In genomic region chr7:141161550-141161949, GRCh38 we compare ENCODE assay signal across 13 cellular contexts.
DNase-seq lines count a peak whose midpoint lies in the region; ATAC-seq and TF ChIP-seq lines count a peak whose summit lies in the region.
"Had no signal": no experiment of that assay in that cellular context is flagged by ENCODE, and none has a peak within 500 bp of the region (broad histone marks: within the 10 kb centered on the region; RNA-seq: fewer than 3 reads in every experiment).

No MANE protein-coding gene starts in this region.

- intact Hi-C loops in mammary epithelial cell (cut with micrococcal nuclease) (no loop called here), MCF 10A (cut with micrococcal nuclease) (no loop called here), esophagus muscularis mucosa (cut with DNase I) (no loop called here), esophagus squamous epithelium (cut with DNase I) (no loop called here)

- H4K20me1 ChIP-seq in mammary epithelial cell (ENCODE audit: insufficient read depth, low read length), result no peaks in the 10 kb centered on the region
- no peaks in the 10 kb centered on the region for H4K20me1 ChIP-seq in GM23248 (ENCODE audit: insufficient read depth)
- H4K20me1 ChIP-seq: BLaER1 had no signal

- no peaks in the 10 kb centered on the region for H3K9me2 ChIP-seq in GM23248 (ENCODE audit: insufficient read depth)

- peaks cover 24% of the 10 kb centered on the region for H3K9me3 Mint-ChIP-seq in MCF 10A (ENCODE audit: unreplicated experiment)
- peaks cover 11% of the 10 kb centered on the region for H3K9me3 Mint-ChIP-seq in WTC11
- peaks cover 4% of the 10 kb centered on the region for H3K9me3 Mint-ChIP-seq in stimulated activated memory B cell treated with anti-CD40 and anti-IgM and Interleukin-4, amounts not matched to agents 10 μg/mL and 1 μg/mL and 100 μg/mL, for 72 hours

- dilution Hi-C loops in mammary epithelial cell (cut with HindIII; ENCODE audit: low sequenced_read_pairs), result no loop called here

- no peak for DNase-seq in mammary epithelial cell
- DNase-seq in MCF 10A (ENCODE audit: unreplicated experiment), result no peak
- DNase-seq in WTC11 (ENCODE audit: low spot score), result no peak
- DNase-seq in esophagus muscularis mucosa (ENCODE audit: extremely low spot score), result peak; percentile 50
- no peak for DNase-seq in esophagus squamous epithelium (lab: John Stamatoyannopoulos, UW)
- DNase-seq in GM23248, result no peak
- DNase-seq in coronary artery (ENCODE audit: low spot score), result no peak
- DNase-seq: 8988T; AML-193; Caco-2; CD8-positive, alpha-beta memory T cell had no signal

- 95% methylated on average over 2 of the region's 3 CpGs for WGBS in mammary epithelial cell (ENCODE audit: low coverage, missing lambda C conversion rate)
- WGBS in esophagus muscularis mucosa, result 92% methylated on average over 3 of the region's 3 CpGs
- 91 to 92% methylated on average over 3 of the region's 3 CpGs for WGBS in esophagus squamous epithelium, 2 donors
- WGBS in GM23248 (ENCODE audit: low coverage in 1 of 2, low lambda C conversion rate in 2 of 2, missing lambda C conversion rate in 2 of 2), 2 experiments, result 22 to 38% methylated on average over 3 of the region's 3 CpGs

- H3K4me1 ChIP-seq in mammary epithelial cell (ENCODE audit: insufficient read depth, low read length) (peaks cover 23% of the 10 kb centered on the region), esophagus muscularis mucosa (peaks cover 0 to 6% (median 3%) of the 10 kb centered on the region in 4 donors), esophagus squamous epithelium (peaks cover 0 to 12% (median 0%) of the 10 kb centered on the region in 3 donors), GM23248 (ENCODE audit: insufficient read depth) (peaks cover 3% of the 10 kb centered on the region; the same call in 1 of the 2 replicates)
- H3K4me1 ChIP-seq: Caco-2 had no signal

- POLR2A ChIA-PET in MCF 10A (lab: Yijun Ruan, JAX), result no interaction called here
- POLR2A ChIA-PET in WTC11 (lab: Charles Lee), result no interaction called here

- no peaks in the 10 kb centered on the region for H3K79me2 ChIP-seq in mammary epithelial cell (ENCODE audit: insufficient read depth, low read length)
- H3K79me2 ChIP-seq in GM23248 (ENCODE audit: insufficient read depth), result no peaks in the 10 kb centered on the region

- H3K27ac ChIP-seq in mammary epithelial cell (ENCODE audit: insufficient read depth, low read depth, low read length) (no peak overlapping the region), esophagus muscularis mucosa (replicated peaks in 1 of 4) (no peak overlapping the region), esophagus squamous epithelium (no peak overlapping the region), GM23248 (no peak overlapping the region), coronary artery (no peak overlapping the region)
- H3K27ac ChIP-seq: BLaER1 had no signal

- H3K27me3 ChIP-seq in mammary epithelial cell (ENCODE audit: insufficient read depth, low read length), result no peaks in the 10 kb centered on the region
- H3K27me3 ChIP-seq in esophagus muscularis mucosa, result no peaks in the 10 kb centered on the region
- H3K27me3 ChIP-seq in esophagus squamous epithelium, result no peaks in the 10 kb centered on the region
- H3K27me3 ChIP-seq in GM23248 (replicated peaks; ENCODE audit: insufficient read depth), result no peaks in the 10 kb centered on the region
- H3K27me3 ChIP-seq: BLaER1 had no signal

- H2AFZ ChIP-seq in mammary epithelial cell (ENCODE audit: low read depth, low read length) (peak overlapping the region; percentile 64), GM23248 (no peak overlapping the region)

- H3K36me3 Mint-ChIP-seq in MCF 10A (ENCODE audit: insufficient read depth, unreplicated experiment) (no peaks in the 10 kb centered on the region), WTC11 (peaks cover 11% of the 10 kb centered on the region)
- H3K36me3 Mint-ChIP-seq in stimulated activated memory B cell treated with anti-CD40 and anti-IgM and Interleukin-4, amounts not matched to agents 10 μg/mL and 1 μg/mL and 100 μg/mL, for 72 hours, result no peaks in the 10 kb centered on the region
- H3K36me3 Mint-ChIP-seq: CD8-positive, alpha-beta memory T cell had no signal

- H3K9ac ChIP-seq in mammary epithelial cell (ENCODE audit: insufficient read depth, low read length) (no peak overlapping the region), GM23248 (no peak overlapping the region)
- H3K9ac ChIP-seq: BLaER1 had no signal

- H3K4me2 ChIP-seq in mammary epithelial cell (ENCODE audit: insufficient read depth, low read depth, low read length) (peak overlapping the region; percentile 52), GM23248 (ENCODE audit: unreplicated experiment) (no peak overlapping the region)
- H3K4me2 ChIP-seq: BLaER1 had no signal

- H3K4me3 Mint-ChIP-seq in MCF 10A (ENCODE audit: unreplicated experiment) (no peak overlapping the region), WTC11 (no peak overlapping the region)
- H3K4me3 Mint-ChIP-seq in stimulated activated memory B cell treated with anti-CD40 and anti-IgM and Interleukin-4, amounts not matched to agents 10 μg/mL and 1 μg/mL and 100 μg/mL, for 72 hours, result no peak overlapping the region
- H3K4me3 Mint-ChIP-seq: CD8-positive, alpha-beta memory T cell had no signal

- H3K4me1 Mint-ChIP-seq in MCF 10A (ENCODE audit: insufficient read depth, unreplicated experiment), result peaks cover 6% of the 10 kb centered on the region
- peaks cover 5% of the 10 kb centered on the region for H3K4me1 Mint-ChIP-seq in WTC11
- peaks cover 25% of the 10 kb centered on the region for H3K4me1 Mint-ChIP-seq in stimulated activated memory B cell treated with anti-CD40 and anti-IgM and Interleukin-4, amounts not matched to agents 10 μg/mL and 1 μg/mL and 100 μg/mL, for 72 hours
- H3K4me1 Mint-ChIP-seq: CD8-positive, alpha-beta memory T cell had no signal

- no peaks in the 10 kb centered on the region for H3F3A ChIP-seq in GM23248 (ENCODE audit: insufficient read depth)

- no peak for ATAC-seq in WTC11
- ATAC-seq in stimulated activated memory B cell treated with anti-CD40 and anti-IgM and Interleukin-4, amounts not matched to agents 10 μg/mL and 1 μg/mL and 100 μg/mL, for 72 hours, result peak; percentile 39

- H3K27ac Mint-ChIP-seq in MCF 10A (ENCODE audit: low read depth, unreplicated experiment) (no peak overlapping the region), WTC11 (peak overlapping the region; percentile 5; the same call in 1 of the 2 replicates)
- H3K27ac Mint-ChIP-seq in stimulated activated memory B cell treated with anti-CD40 and anti-IgM and Interleukin-4, amounts not matched to agents 10 μg/mL and 1 μg/mL and 100 μg/mL, for 72 hours, result no peak overlapping the region
- H3K27ac Mint-ChIP-seq: CD8-positive, alpha-beta memory T cell had no signal

- H3K27me3 Mint-ChIP-seq in MCF 10A (ENCODE audit: insufficient read depth, unreplicated experiment) (no peaks in the 10 kb centered on the region), WTC11 (ENCODE audit: low read depth) (no peaks in the 10 kb centered on the region)
- peaks cover 14% of the 10 kb centered on the region for H3K27me3 Mint-ChIP-seq in stimulated activated memory B cell treated with anti-CD40 and anti-IgM and Interleukin-4, amounts not matched to agents 10 μg/mL and 1 μg/mL and 100 μg/mL, for 72 hours

- CTCF ChIA-PET in mammary epithelial cell (lab: Charles Lee; ENCODE audit: low non-redundant PET) (no interaction called here), MCF 10A (lab: Yijun Ruan, JAX) (no interaction called here), WTC11 (lab: Charles Lee) (no interaction called here)

- no TSS peak for BruUV-seq in mammary epithelial cell (replicated peaks; lab: Mats Ljungman, UMichigan)
- BruUV-seq in MCF 10A (replicated peaks; lab: Mats Ljungman, UMichigan), result no TSS peak

- in situ Hi-C loops in mammary epithelial cell (cut with MboI; ENCODE audit: low sequenced_read_pairs in 2 of 2), result no loop called here
- in situ Hi-C loops in GM23248 (cut with MboI), result no loop called here

- TF ChIP-seq EP300 in esophagus muscularis mucosa (IDR thresholded peaks at IDR 0.05), result no peak

- no peak overlapping the region for H3K4me3 ChIP-seq in mammary epithelial cell (replicated peaks in 1 of 3; ENCODE audit: insufficient read depth in 1 of 3, low read depth in 2 of 3, low read length in 3 of 3)
- H3K4me3 ChIP-seq in esophagus muscularis mucosa, result no peak overlapping the region
- no peak overlapping the region for H3K4me3 ChIP-seq in esophagus squamous epithelium
- H3K4me3 ChIP-seq in GM23248, result no peak overlapping the region
- H3K4me3 ChIP-seq in coronary artery, result no peak overlapping the region
- H3K4me3 ChIP-seq: BLaER1 had no signal

- no peak for TF ChIP-seq POLR2A in esophagus muscularis mucosa (IDR thresholded peaks at IDR 0.05; ENCODE audit: low read depth)
- no peak for TF ChIP-seq POLR2A in esophagus squamous epithelium (IDR thresholded peaks at IDR 0.05)

- H3K36me3 ChIP-seq in mammary epithelial cell (ENCODE audit: insufficient read depth, low read length) (no peaks in the 10 kb centered on the region), esophagus muscularis mucosa (no peaks in the 10 kb centered on the region), esophagus squamous epithelium (no peaks in the 10 kb centered on the region), GM23248 (ENCODE audit: low read depth) (no peaks in the 10 kb centered on the region)
- H3K36me3 ChIP-seq: BLaER1 had no signal

- no peak for TF ChIP-seq CTCF in mammary epithelial cell (conservative IDR thresholded peaks at IDR 0.05 in 1 of 2, IDR thresholded peaks at IDR 0.05 in 1 of 2; ENCODE audit: extremely low read depth in 1 of 2, insufficient read depth in 1 of 2, low read depth in 1 of 2, low read length in 2 of 2)
- no peak for TF ChIP-seq CTCF in MCF 10A (IDR thresholded peaks at IDR 0.05; ENCODE audit: unreplicated experiment)
- TF ChIP-seq CTCF in WTC11 (IDR thresholded peaks at IDR 0.05), result no peak
- no peak for TF ChIP-seq CTCF in esophagus muscularis mucosa (IDR thresholded peaks at IDR 0.05)
- no peak for TF ChIP-seq CTCF in esophagus squamous epithelium (IDR thresholded peaks at IDR 0.05)
- TF ChIP-seq CTCF in coronary artery (IDR thresholded peaks at IDR 0.05), result no peak

- peaks cover 5% of the 10 kb centered on the region for H3K9me3 ChIP-seq in mammary epithelial cell (replicated peaks; ENCODE audit: insufficient read depth, low read length)
- H3K9me3 ChIP-seq in esophagus muscularis mucosa, result no peaks in the 10 kb centered on the region
- H3K9me3 ChIP-seq in esophagus squamous epithelium, result no peaks in the 10 kb centered on the region
- no peaks in the 10 kb centered on the region for H3K9me3 ChIP-seq in GM23248 (ENCODE audit: low read depth)
- H3K9me3 ChIP-seq: Caco-2 had no signal
